Comparison of ENCODE assay signal across 28 cellular contexts in the genomic region with DNA sequence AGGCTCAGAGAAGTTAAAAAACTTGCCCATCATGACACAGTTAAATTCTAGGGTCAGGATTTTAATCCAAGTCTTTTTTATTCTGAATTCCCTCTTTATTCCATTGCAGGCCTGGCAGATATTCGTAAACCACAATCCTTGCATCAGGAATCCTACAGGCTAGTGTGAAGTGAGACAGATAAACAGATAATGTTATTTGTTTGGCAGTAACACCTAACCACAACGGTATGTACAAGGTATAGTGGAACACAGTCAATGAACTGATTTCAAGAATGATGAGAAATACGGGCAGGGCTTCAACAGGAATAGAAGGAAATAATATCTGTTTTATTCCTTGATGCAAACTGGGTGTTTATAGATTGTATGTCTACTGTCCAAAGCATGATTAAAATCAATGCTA.
"Had no signal": no experiment of that assay in that cellular context is flagged by ENCODE, and none has a peak within 500 bp of the region (broad histone marks: within the 10 kb centered on the region; RNA-seq: fewer than 3 reads in every experiment).

No MANE protein-coding gene starts in this region.

- H3K9ac ChIP-seq: KMS-11 had no signal

- H3K27ac Mint-ChIP-seq: activated CD4-positive, alpha-beta memory T cell treated with anti-CD3 and anti-CD28 coated beads, Interleukin-2, amount 10 ng/mL, durations not matched to agents 7 days and 5 days; activated CD4-positive, alpha-beta T cell treated with anti-CD3 and anti-CD28 coated beads for 36 hours; activated naive CD4-positive, alpha-beta T cell treated with anti-CD3 and anti-CD28 coated beads, Interleukin-2, amount 10 ng/mL, durations not matched to agents 7 days and 5 days; activated naive CD8-positive, alpha-beta T cell treated with anti-CD3 and anti-CD28 coated beads for 36 hours; activated T-helper 2 cell treated with anti-CD3 and anti-CD28 coated beads, Interferon-gamma antibody, Interleukin-2, Interleukin-4, amounts not matched to agents 10 μg/mL and 5 μg/mL and 100 μg/mL, durations not matched to agents 14 hours and 24 hours and 36 hours; T-cell had no signal

- H3K27ac ChIP-seq: KMS-11, Peyer's patch, RWPE1, WERI-Rb-1 had no signal

- H3K36me3 ChIP-seq: Peyer's patch, WERI-Rb-1 had no signal

- H3K4me2 ChIP-seq: KMS-11 had no signal

- H3K27me3 ChIP-seq: Peyer's patch had no signal

- H3K4me3 ChIP-seq: Peyer's patch had no signal

- H3K4me1 ChIP-seq: Peyer's patch had no signal

- H3K4me3 Mint-ChIP-seq: activated CD4-positive, alpha-beta memory T cell treated with anti-CD3 and anti-CD28 coated beads, Interleukin-2, amount 10 ng/mL, durations not matched to agents 7 days and 5 days; activated CD4-positive, alpha-beta T cell treated with anti-CD3 and anti-CD28 coated beads for 36 hours; activated naive CD4-positive, alpha-beta T cell treated with anti-CD3 and anti-CD28 coated beads, Interleukin-2, amount 10 ng/mL, durations not matched to agents 7 days and 5 days; activated naive CD8-positive, alpha-beta T cell treated with anti-CD3 and anti-CD28 coated beads for 36 hours; T-cell had no signal

- DNase-seq: activated CD4-positive, alpha-beta memory T cell treated with anti-CD3 and anti-CD28 coated beads, Interleukin-2, amount 10 ng/mL, durations not matched to agents 7 days and 5 days; activated CD4-positive, alpha-beta T cell treated with anti-CD3 and anti-CD28 coated beads for 36 hours; activated CD4-positive, alpha-beta T cell treated with anti-CD3 and anti-CD28 coated beads, Interleukin-2, amount 50 U/mL, for 1 hour; activated gamma-delta T cell treated with Interleukin-2 at 50 U/mL for 16 hours; activated naive CD4-positive, alpha-beta T cell treated with anti-CD3 and anti-CD28 coated beads, Interleukin-2, amount 10 ng/mL, durations not matched to agents 7 days and 5 days; activated naive CD8-positive, alpha-beta T cell treated with anti-CD3 and anti-CD28 coated beads for 36 hours; activated T-cell treated with anti-CD3 and anti-CD28 coated beads for 4 hours; activated T-cell treated with anti-CD3 and anti-CD28 coated beads, Interleukin-2, amount 50 U/mL, for 48 hours; anterior cingulate cortex; NCI-H1048; NCI-H1417; NCI-H1694; NCI-H2029; NCI-H2107; NCI-H345; NCI-H510A; NCI-H526 treated with DMSO at 0.1 percent for 48 hours; NCI-H82; OCI-M1; Peyer's patch; SHP77; T-cell; T-helper 2 cell; T1000; WERI-Rb-1 had no signal

- H3K9me3 ChIP-seq: Peyer's patch had no signal

- H3K36me3 Mint-ChIP-seq: activated naive CD4-positive, alpha-beta T cell treated with anti-CD3 and anti-CD28 coated beads, Interleukin-2, amount 10 ng/mL, durations not matched to agents 7 days and 5 days; activated naive CD8-positive, alpha-beta T cell treated with anti-CD3 and anti-CD28 coated beads for 36 hours; T-cell had no signal

- H3K4me1 Mint-ChIP-seq: activated CD4-positive, alpha-beta memory T cell treated with anti-CD3 and anti-CD28 coated beads, Interleukin-2, amount 10 ng/mL, durations not matched to agents 7 days and 5 days; activated CD4-positive, alpha-beta T cell treated with anti-CD3 and anti-CD28 coated beads for 36 hours; activated naive CD4-positive, alpha-beta T cell treated with anti-CD3 and anti-CD28 coated beads, Interleukin-2, amount 10 ng/mL, durations not matched to agents 7 days and 5 days; activated naive CD8-positive, alpha-beta T cell treated with anti-CD3 and anti-CD28 coated beads for 36 hours; T-cell had no signal

- H3K9me3 Mint-ChIP-seq: activated CD4-positive, alpha-beta memory T cell treated with anti-CD3 and anti-CD28 coated beads, Interleukin-2, amount 10 ng/mL, durations not matched to agents 7 days and 5 days; activated naive CD4-positive, alpha-beta T cell treated with anti-CD3 and anti-CD28 coated beads, Interleukin-2, amount 10 ng/mL, durations not matched to agents 7 days and 5 days; activated naive CD8-positive, alpha-beta T cell treated with anti-CD3 and anti-CD28 coated beads for 36 hours; activated T-helper 2 cell treated with anti-CD3 and anti-CD28 coated beads, Interferon-gamma antibody, Interleukin-2, Interleukin-4, amounts not matched to agents 10 μg/mL and 5 μg/mL and 100 μg/mL, durations not matched to agents 14 hours and 24 hours and 36 hours; T-cell had no signal

- ATAC-seq: activated CD4-positive, alpha-beta T cell treated with anti-CD3 and anti-CD28 coated beads for 36 hours; T-cell had no signal
